17 cellular contexts compared by ENCODE assay signal in the genomic region with DNA sequence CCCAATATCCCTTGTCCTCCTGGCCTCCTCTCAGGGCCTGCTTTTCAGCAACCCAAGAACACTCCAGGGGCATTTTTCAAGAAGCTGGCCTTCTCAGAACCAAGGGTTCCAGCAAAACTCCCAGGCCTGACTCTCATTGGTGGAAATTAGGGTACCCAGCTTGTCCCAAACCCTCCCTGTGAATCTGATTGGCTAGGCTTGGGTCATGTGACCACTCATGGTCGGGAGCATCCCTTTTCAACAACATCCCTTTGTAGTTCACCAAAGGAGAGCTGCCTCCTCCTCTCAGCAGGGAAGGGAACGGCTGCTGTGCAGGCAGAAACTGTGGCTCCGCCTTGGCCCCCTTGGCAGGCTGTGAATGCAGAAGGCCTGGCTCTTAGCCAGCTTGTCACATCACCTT. TPM values are rescaled to one million over a fixed set of nuclear protein-coding genes. Genes with fewer than 3 reads are reported as not detected.
"Had no signal": no experiment of that assay in that cellular context is flagged by ENCODE, and none has a peak within 500 bp of the region (broad histone marks: within the 10 kb centered on the region; RNA-seq: fewer than 3 reads in every experiment).

No MANE protein-coding gene starts in this region.

- H3K27ac ChIP-seq: breast epithelium, spleen, transverse colon, VCaP had no signal

- H3K36me3 ChIP-seq: breast epithelium, spleen, transverse colon had no signal

- H3K4me3 ChIP-seq: breast epithelium, lung, spleen, transverse colon had no signal

- ATAC-seq: activated CD8-positive, alpha-beta T cell treated with anti-CD3 and anti-CD28 coated beads for 36 hours; activated T-cell treated with anti-CD3 and anti-CD28 coated beads, Interleukin-2, amount 50 U/mL, for 72 hours; left cardiac atrium; natural killer cell; right cardiac atrium had no signal

- H3K27me3 ChIP-seq: breast epithelium, spleen, transverse colon had no signal

- H3K9me3 ChIP-seq: breast epithelium, transverse colon had no signal

- DNase-seq: activated CD4-positive, alpha-beta T cell treated with anti-CD3 and anti-CD28 coated beads for 4 hours; activated CD8-positive, alpha-beta memory T cell treated with anti-CD3 and anti-CD28 coated beads, Interleukin-2, amount 50 U/mL, for 4 hours; activated CD8-positive, alpha-beta T cell treated with anti-CD3 and anti-CD28 coated beads for 36 hours; activated naive CD4-positive, alpha-beta T cell; activated T-cell treated with anti-CD3 and anti-CD28 coated beads, Interleukin-2, amount 50 U/mL, for 72 hours; aorta; hypothalamus; left cardiac atrium; natural killer cell; right cardiac atrium; spleen; stimulated activated CD4-positive, alpha-beta T cell treated with anti-CD3 and anti-CD28 coated beads, Interleukin-1b, Interleukin-23, amount 100 ng/mL, for 48 hours; stimulated activated naive CD4-positive, alpha-beta T cell; transverse colon had no signal

- H3K4me1 ChIP-seq: breast epithelium, spleen, transverse colon had no signal

RNA-seq across cellular contexts. Expression of a gene that starts 26.5 kb away (rescaled TPM):
- total RNA-seq: activated CD8-positive, alpha-beta T cell treated with anti-CD3 and anti-CD28 coated beads for 36 hours; activated T-cell treated with anti-CD3 and anti-CD28 coated beads, Interleukin-2, amount 50 U/mL, for 72 hours; natural killer cell had no signal
